ENCODE assay signal across 1 cellular context in the genomic region with DNA sequence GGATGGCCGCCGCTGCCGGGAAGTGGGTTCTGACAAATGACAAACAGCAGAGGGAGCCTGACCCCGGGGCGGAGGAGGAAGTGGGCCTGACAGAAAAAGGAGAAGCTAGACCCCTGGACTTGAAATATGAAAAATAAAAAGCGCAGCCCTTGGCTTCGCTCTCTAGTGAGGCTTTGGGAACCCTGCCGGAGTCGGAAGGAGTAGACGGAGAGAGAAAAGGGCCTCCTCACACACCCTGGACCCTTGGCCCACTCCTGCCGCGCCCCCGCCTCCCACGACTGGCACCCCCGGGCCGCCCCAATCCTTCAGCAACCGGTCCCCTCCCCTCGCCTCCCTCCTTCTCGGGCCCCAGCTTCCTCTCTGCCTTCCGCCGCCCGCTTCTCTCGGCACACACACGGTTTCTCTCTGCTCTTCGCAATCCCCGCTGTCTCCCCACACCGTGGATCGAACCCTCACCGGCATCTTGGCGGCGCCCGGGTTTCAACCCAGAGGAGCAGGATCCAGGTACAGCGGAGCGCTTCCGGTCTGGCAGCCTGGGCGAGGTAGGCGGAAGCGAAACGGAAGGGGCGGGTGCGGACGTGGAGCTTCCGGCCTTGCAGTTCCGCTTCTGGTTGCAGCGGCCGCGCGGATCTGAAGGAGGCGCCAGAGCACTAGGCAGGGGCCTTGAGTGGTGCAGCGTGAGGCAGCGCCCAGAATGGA.
TF ChIP-seq lines count a peak whose summit lies in the region.

A gene (minus strand): TSS at position 539 of the 699 bp plus-strand sequence. CDS start 77 bp downstream, at position 462.

TF ChIP-seq in K562, 482 proteins besides CTCF, POLR2A, EP300 and RAD21 (continued from another document and continues in another):
- no peak for TF ChIP-seq ZNF766 (CRISPR knock-in tag; conservative IDR thresholded peaks at IDR 0.05)
- TF ChIP-seq ZNF764 (CRISPR knock-in tag; IDR thresholded peaks at IDR 0.05; ENCODE audit: low read depth) = no peak
- no peak for TF ChIP-seq SMAD3 (CRISPR knock-in tag; conservative IDR thresholded peaks at IDR 0.05)
- TF ChIP-seq, protein P1, sequence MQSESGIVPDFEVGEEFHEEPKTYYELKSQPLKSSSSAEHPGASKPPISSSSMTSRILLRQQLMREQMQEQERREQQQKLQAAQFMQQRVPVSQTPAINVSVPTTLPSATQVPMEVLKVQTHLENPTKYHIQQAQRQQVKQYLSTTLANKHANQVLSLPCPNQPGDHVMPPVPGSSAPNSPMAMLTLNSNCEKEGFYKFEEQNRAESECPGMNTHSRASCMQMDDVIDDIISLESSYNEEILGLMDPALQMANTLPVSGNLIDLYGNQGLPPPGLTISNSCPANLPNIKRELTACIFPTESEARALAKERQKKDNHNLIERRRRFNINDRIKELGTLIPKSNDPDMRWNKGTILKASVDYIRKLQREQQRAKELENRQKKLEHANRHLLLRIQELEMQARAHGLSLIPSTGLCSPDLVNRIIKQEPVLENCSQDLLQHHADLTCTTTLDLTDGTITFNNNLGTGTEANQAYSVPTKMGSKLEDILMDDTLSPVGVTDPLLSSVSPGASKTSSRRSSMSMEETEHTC (IDR thresholded peaks at IDR 0.05) = no peak
- no peak for TF ChIP-seq MYBL2 (IDR thresholded peaks at IDR 0.05; ENCODE audit: low read depth)
- TF ChIP-seq MYBL2 (CRISPR knock-in tag; IDR thresholded peaks at IDR 0.05; ENCODE audit: borderline replicate concordance) = no peak
- TF ChIP-seq, protein P2, sequence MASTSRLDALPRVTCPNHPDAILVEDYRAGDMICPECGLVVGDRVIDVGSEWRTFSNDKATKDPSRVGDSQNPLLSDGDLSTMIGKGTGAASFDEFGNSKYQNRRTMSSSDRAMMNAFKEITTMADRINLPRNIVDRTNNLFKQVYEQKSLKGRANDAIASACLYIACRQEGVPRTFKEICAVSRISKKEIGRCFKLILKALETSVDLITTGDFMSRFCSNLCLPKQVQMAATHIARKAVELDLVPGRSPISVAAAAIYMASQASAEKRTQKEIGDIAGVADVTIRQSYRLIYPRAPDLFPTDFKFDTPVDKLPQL (IDR thresholded peaks at IDR 0.05; ENCODE audit: extremely low read depth, insufficient read length) = no peak
- TF ChIP-seq, protein P3, sequence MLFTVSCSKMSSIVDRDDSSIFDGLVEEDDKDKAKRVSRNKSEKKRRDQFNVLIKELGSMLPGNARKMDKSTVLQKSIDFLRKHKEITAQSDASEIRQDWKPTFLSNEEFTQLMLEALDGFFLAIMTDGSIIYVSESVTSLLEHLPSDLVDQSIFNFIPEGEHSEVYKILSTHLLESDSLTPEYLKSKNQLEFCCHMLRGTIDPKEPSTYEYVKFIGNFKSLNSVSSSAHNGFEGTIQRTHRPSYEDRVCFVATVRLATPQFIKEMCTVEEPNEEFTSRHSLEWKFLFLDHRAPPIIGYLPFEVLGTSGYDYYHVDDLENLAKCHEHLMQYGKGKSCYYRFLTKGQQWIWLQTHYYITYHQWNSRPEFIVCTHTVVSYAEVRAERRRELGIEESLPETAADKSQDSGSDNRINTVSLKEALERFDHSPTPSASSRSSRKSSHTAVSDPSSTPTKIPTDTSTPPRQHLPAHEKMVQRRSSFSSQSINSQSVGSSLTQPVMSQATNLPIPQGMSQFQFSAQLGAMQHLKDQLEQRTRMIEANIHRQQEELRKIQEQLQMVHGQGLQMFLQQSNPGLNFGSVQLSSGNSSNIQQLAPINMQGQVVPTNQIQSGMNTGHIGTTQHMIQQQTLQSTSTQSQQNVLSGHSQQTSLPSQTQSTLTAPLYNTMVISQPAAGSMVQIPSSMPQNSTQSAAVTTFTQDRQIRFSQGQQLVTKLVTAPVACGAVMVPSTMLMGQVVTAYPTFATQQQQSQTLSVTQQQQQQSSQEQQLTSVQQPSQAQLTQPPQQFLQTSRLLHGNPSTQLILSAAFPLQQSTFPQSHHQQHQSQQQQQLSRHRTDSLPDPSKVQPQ (CRISPR knock-in tag; IDR thresholded peaks at IDR 0.05; ENCODE audit: borderline replicate concordance) = no peak
- no peak for TF ChIP-seq ZBTB8A (IDR thresholded peaks at IDR 0.05; ENCODE audit: partially characterized antibody)
- peak; percentile 96 for TF ChIP-seq ELF2 (CRISPR knock-in tag; IDR thresholded peaks at IDR 0.05)
- TF ChIP-seq, protein P4, sequence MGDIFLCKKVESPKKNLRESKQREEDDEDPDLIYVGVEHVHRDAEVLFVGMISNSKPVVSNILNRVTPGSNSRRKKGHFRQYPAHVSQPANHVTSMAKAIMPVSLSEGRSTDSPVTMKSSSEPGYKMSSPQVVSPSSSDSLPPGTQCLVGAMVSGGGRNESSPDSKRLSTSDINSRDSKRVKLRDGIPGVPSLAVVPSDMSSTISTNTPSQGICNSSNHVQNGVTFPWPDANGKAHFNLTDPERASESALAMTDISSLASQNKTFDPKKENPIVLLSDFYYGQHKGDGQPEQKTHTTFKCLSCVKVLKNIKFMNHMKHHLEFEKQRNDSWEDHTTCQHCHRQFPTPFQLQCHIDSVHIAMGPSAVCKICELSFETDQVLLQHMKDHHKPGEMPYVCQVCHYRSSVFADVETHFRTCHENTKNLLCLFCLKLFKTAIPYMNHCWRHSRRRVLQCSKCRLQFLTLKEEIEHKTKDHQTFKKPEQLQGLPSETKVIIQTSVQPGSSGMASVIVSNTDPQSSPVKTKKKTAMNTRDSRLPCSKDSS (IDR thresholded peaks at IDR 0.05; ENCODE audit: low read depth, partially characterized antibody) = no peak
- TF ChIP-seq ATF1 (CRISPR knock-in tag; IDR thresholded peaks at IDR 0.05) = no peak
- TF ChIP-seq ATF1 (tag; IDR thresholded peaks at IDR 0.05) = peak; percentile 52
- TF ChIP-seq KLF6 (CRISPR knock-in tag; IDR thresholded peaks at IDR 0.05; ENCODE audit: borderline replicate concordance) = peak; percentile 77; the same call in 1 of the 2 replicates
- TF ChIP-seq ARHGAP35 (IDR thresholded peaks at IDR 0.05; ENCODE audit: partially characterized antibody) = no peak
- TF ChIP-seq ZC3H8 (IDR thresholded peaks at IDR 0.05) = no peak
- no peak for TF ChIP-seq ZNF583 (CRISPR knock-in tag; IDR thresholded peaks at IDR 0.05)
- no peak for TF ChIP-seq NFE2L1 (tag; IDR thresholded peaks at IDR 0.05; ENCODE audit: borderline replicate concordance, low read depth)
- TF ChIP-seq TGIF2 (CRISPR knock-in tag; IDR thresholded peaks at IDR 0.05) = peak; percentile 52; the same call in 1 of the 2 replicates
- TF ChIP-seq MAFF (IDR thresholded peaks at IDR 0.05; ENCODE audit: low read length) = no peak
- TF ChIP-seq, protein P5, sequence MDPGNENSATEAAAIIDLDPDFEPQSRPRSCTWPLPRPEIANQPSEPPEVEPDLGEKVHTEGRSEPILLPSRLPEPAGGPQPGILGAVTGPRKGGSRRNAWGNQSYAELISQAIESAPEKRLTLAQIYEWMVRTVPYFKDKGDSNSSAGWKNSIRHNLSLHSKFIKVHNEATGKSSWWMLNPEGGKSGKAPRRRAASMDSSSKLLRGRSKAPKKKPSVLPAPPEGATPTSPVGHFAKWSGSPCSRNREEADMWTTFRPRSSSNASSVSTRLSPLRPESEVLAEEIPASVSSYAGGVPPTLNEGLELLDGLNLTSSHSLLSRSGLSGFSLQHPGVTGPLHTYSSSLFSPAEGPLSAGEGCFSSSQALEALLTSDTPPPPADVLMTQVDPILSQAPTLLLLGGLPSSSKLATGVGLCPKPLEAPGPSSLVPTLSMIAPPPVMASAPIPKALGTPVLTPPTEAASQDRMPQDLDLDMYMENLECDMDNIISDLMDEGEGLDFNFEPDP (CRISPR knock-in tag; IDR thresholded peaks at IDR 0.05) = no peak
- TF ChIP-seq ZNF212 (CRISPR knock-in tag; IDR thresholded peaks at IDR 0.05) = no peak
- no peak for TF ChIP-seq EHMT2 (IDR thresholded peaks at IDR 0.05)
- TF ChIP-seq, protein P6, sequence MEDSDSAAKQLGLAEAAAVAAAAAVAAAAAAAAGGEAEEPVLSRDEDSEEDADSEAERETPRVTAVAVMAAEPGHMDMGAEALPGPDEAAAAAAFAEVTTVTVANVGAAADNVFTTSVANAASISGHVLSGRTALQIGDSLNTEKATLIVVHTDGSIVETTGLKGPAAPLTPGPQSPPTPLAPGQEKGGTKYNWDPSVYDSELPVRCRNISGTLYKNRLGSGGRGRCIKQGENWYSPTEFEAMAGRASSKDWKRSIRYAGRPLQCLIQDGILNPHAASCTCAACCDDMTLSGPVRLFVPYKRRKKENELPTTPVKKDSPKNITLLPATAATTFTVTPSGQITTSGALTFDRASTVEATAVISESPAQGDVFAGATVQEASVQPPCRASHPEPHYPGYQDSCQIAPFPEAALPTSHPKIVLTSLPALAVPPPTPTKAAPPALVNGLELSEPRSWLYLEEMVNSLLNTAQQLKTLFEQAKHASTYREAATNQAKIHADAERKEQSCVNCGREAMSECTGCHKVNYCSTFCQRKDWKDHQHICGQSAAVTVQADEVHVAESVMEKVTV (CRISPR knock-in tag; IDR thresholded peaks at IDR 0.05) = peak; percentile 87
- no peak for TF ChIP-seq CSDE1 (IDR thresholded peaks at IDR 0.05)
- peak; percentile 31 for TF ChIP-seq HNRNPLL (IDR thresholded peaks at IDR 0.05; ENCODE audit: low read depth, low read length, poor library complexity, severe bottlenecking)
- no peak for TF ChIP-seq SRSF1 (IDR thresholded peaks at IDR 0.05; ENCODE audit: low read depth, low read length)
- no peak for TF ChIP-seq ZKSCAN1 (IDR thresholded peaks at IDR 0.05; ENCODE audit: low read depth, low read length)
- TF ChIP-seq YY1 (IDR thresholded peaks at IDR 0.05; ENCODE audit: borderline replicate concordance in 1 of 3, control insufficient read depth in 1 of 3, extremely low read depth in 1 of 3, insufficient read depth in 3 of 3, insufficient read length in 1 of 3, insufficient replicate concordance in 2 of 3, low read depth in 1 of 3, low read length in 2 of 3) = peak; percentile 31 to 91 (median 86)
- no peak for TF ChIP-seq CBX8 (IDR thresholded peaks at IDR 0.05; ENCODE audit: borderline replicate concordance, extremely low read depth, low read depth, low read length, poor library complexity, severe bottlenecking)
- TF ChIP-seq, protein P7, sequence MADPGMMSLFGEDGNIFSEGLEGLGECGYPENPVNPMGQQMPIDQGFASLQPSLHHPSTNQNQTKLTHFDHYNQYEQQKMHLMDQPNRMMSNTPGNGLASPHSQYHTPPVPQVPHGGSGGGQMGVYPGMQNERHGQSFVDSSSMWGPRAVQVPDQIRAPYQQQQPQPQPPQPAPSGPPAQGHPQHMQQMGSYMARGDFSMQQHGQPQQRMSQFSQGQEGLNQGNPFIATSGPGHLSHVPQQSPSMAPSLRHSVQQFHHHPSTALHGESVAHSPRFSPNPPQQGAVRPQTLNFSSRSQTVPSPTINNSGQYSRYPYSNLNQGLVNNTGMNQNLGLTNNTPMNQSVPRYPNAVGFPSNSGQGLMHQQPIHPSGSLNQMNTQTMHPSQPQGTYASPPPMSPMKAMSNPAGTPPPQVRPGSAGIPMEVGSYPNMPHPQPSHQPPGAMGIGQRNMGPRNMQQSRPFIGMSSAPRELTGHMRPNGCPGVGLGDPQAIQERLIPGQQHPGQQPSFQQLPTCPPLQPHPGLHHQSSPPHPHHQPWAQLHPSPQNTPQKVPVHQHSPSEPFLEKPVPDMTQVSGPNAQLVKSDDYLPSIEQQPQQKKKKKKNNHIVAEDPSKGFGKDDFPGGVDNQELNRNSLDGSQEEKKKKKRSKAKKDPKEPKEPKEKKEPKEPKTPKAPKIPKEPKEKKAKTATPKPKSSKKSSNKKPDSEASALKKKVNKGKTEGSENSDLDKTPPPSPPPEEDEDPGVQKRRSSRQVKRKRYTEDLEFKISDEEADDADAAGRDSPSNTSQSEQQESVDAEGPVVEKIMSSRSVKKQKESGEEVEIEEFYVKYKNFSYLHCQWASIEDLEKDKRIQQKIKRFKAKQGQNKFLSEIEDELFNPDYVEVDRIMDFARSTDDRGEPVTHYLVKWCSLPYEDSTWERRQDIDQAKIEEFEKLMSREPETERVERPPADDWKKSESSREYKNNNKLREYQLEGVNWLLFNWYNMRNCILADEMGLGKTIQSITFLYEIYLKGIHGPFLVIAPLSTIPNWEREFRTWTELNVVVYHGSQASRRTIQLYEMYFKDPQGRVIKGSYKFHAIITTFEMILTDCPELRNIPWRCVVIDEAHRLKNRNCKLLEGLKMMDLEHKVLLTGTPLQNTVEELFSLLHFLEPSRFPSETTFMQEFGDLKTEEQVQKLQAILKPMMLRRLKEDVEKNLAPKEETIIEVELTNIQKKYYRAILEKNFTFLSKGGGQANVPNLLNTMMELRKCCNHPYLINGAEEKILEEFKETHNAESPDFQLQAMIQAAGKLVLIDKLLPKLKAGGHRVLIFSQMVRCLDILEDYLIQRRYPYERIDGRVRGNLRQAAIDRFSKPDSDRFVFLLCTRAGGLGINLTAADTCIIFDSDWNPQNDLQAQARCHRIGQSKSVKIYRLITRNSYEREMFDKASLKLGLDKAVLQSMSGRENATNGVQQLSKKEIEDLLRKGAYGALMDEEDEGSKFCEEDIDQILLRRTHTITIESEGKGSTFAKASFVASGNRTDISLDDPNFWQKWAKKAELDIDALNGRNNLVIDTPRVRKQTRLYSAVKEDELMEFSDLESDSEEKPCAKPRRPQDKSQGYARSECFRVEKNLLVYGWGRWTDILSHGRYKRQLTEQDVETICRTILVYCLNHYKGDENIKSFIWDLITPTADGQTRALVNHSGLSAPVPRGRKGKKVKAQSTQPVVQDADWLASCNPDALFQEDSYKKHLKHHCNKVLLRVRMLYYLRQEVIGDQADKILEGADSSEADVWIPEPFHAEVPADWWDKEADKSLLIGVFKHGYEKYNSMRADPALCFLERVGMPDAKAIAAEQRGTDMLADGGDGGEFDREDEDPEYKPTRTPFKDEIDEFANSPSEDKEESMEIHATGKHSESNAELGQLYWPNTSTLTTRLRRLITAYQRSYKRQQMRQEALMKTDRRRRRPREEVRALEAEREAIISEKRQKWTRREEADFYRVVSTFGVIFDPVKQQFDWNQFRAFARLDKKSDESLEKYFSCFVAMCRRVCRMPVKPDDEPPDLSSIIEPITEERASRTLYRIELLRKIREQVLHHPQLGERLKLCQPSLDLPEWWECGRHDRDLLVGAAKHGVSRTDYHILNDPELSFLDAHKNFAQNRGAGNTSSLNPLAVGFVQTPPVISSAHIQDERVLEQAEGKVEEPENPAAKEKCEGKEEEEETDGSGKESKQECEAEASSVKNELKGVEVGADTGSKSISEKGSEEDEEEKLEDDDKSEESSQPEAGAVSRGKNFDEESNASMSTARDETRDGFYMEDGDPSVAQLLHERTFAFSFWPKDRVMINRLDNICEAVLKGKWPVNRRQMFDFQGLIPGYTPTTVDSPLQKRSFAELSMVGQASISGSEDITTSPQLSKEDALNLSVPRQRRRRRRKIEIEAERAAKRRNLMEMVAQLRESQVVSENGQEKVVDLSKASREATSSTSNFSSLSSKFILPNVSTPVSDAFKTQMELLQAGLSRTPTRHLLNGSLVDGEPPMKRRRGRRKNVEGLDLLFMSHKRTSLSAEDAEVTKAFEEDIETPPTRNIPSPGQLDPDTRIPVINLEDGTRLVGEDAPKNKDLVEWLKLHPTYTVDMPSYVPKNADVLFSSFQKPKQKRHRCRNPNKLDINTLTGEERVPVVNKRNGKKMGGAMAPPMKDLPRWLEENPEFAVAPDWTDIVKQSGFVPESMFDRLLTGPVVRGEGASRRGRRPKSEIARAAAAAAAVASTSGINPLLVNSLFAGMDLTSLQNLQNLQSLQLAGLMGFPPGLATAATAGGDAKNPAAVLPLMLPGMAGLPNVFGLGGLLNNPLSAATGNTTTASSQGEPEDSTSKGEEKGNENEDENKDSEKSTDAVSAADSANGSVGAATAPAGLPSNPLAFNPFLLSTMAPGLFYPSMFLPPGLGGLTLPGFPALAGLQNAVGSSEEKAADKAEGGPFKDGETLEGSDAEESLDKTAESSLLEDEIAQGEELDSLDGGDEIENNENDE (IDR thresholded peaks at IDR 0.05; ENCODE audit: low read depth, low read length) = no peak
- no peak for TF ChIP-seq MCM2 (IDR thresholded peaks at IDR 0.05; ENCODE audit: low read depth)
- TF ChIP-seq CBFA2T2 (conservative IDR thresholded peaks at IDR 0.05) = no peak
- TF ChIP-seq STAT5A (IDR thresholded peaks at IDR 0.05; ENCODE audit: borderline replicate concordance, low read length) = no peak; the same call in 1 of the 2 replicates
- no peak for TF ChIP-seq U2AF1 (optimal IDR thresholded peaks at IDR 0.05; ENCODE audit: low read depth, low read length)
- TF ChIP-seq RBM34 (IDR thresholded peaks at IDR 0.05; ENCODE audit: borderline replicate concordance, insufficient read depth, low read length) = no peak
- TF ChIP-seq TCF7L2 (IDR thresholded peaks at IDR 0.05; ENCODE audit: low read depth, low read length) = no peak
